ENCODE assay signal across 17 cellular contexts in genomic region chr16:4320571-4321137, GRCh38. TPM values are rescaled to one million over a fixed set of nuclear protein-coding genes. Genes with fewer than 3 reads are reported as not detected.
DNase-seq lines count a peak whose midpoint lies in the region; ATAC-seq and TF ChIP-seq lines count a peak whose summit lies in the region.
"Had no signal": no experiment of that assay in that cellular context is flagged by ENCODE, and none has a peak within 500 bp of the region (broad histone marks: within the 10 kb centered on the region; RNA-seq: fewer than 3 reads in every experiment).

No MANE protein-coding gene starts in this region.

- no TSS peak for BruUV-seq in MCF 10A (replicated peaks; lab: Mats Ljungman, UMichigan)

- H3K27ac ChIP-seq in breast epithelium (peak overlapping the region; percentile 62 to 97), esophagus squamous epithelium (peak overlapping the region; percentile 15 to 98 (median 78)), prostate gland (peak overlapping the region; percentile 81 to 86), upper lobe of right lung (peak overlapping the region; percentile 36)
- H3K27ac ChIP-seq: 22Rv1 had no signal

- peak overlapping the region in 1 of 3 donors; percentile 49 for H3K4me3 ChIP-seq in breast epithelium
- peak overlapping the region in 1 of 4 donors; percentile 35 for H3K4me3 ChIP-seq in esophagus squamous epithelium
- no peak overlapping the region for H3K4me3 ChIP-seq in prostate gland
- no peak overlapping the region for H3K4me3 ChIP-seq in upper lobe of right lung

- no peaks in the 10 kb centered on the region for H3K27me3 Mint-ChIP-seq in MCF 10A (ENCODE audit: insufficient read depth, unreplicated experiment)
- H3K27me3 Mint-ChIP-seq: CD4-positive, CD25-positive, alpha-beta regulatory T cell had no signal

- DNase-seq in breast epithelium (ENCODE audit: low spot score in 2 of 2) (no peak), MCF 10A (ENCODE audit: unreplicated experiment) (no peak), esophagus squamous epithelium (lab: John Stamatoyannopoulos, UW) (no peak), prostate gland (ENCODE audit: low spot score) (no peak), upper lobe of right lung (no peak), middle frontal gyrus (ENCODE audit: extremely low spot score, low spot score) (no peak), AG20443 (ENCODE audit: low spot score) (no peak)
- DNase-seq: activated CD4-positive, alpha-beta T cell treated with anti-CD3 and anti-CD28 coated beads for 1 hour; activated CD8-positive, alpha-beta memory T cell treated with anti-CD3 and anti-CD28 coated beads, Interleukin-2, amount 10 ng/mL, durations not matched to agents 7 days and 5 days; activated effector memory CD4-positive, alpha-beta T cell treated with anti-CD3 and anti-CD28 coated beads, Interleukin-2, amount 50 U/mL, for 16 hours; CD4-positive, CD25-positive, alpha-beta regulatory T cell; NCI-H2029 treated with DMSO at 0.1 percent for 48 hours; NCI-H526 treated with DMSO at 0.1 percent for 48 hours; SK-N-SH had no signal

- ATAC-seq in upper lobe of right lung (no peak), HG03520 (IDR thresholded peaks at IDR 0.05; ENCODE audit: unreplicated experiment) (no peak)
- ATAC-seq: activated CD8-positive, alpha-beta memory T cell treated with anti-CD3 and anti-CD28 coated beads, Interleukin-2, amount 10 ng/mL, durations not matched to agents 7 days and 5 days had no signal

- H3K27ac Mint-ChIP-seq in MCF 10A (ENCODE audit: low read depth, unreplicated experiment) = no peak overlapping the region
- H3K27ac Mint-ChIP-seq: activated CD8-positive, alpha-beta memory T cell treated with anti-CD3 and anti-CD28 coated beads, Interleukin-2, amount 10 ng/mL, durations not matched to agents 7 days and 5 days; CD4-positive, CD25-positive, alpha-beta regulatory T cell had no signal

- CTCF ChIA-PET in MCF 10A (lab: Yijun Ruan, JAX) = interaction anchor here (1.0 to 1.4 kb wide), 5 partner anchors 11 to 66 kb away, joined by 3 to 8 read pairs (median 3); no protein-coding TSS in a partner anchor

- H3K9me3 ChIP-seq in breast epithelium = no peaks in the 10 kb centered on the region
- H3K9me3 ChIP-seq in esophagus squamous epithelium = no peaks in the 10 kb centered on the region
- no peaks in the 10 kb centered on the region for H3K9me3 ChIP-seq in prostate gland
- H3K9me3 ChIP-seq in upper lobe of right lung = no peaks in the 10 kb centered on the region
- H3K9me3 ChIP-seq: SK-N-SH had no signal

- WGBS in esophagus squamous epithelium, 2 donors = 39 to 65% methylated on average over 5 to 6 of the region's 16 CpGs
- WGBS in prostate gland = 28% methylated on average over 16 of the region's 16 CpGs

- H3K4me1 Mint-ChIP-seq in MCF 10A (ENCODE audit: insufficient read depth, unreplicated experiment) = peaks cover 5% of the 10 kb centered on the region

- POLR2A ChIA-PET in MCF 10A (lab: Yijun Ruan, JAX) = no interaction called here

- peaks cover 9% of the 10 kb centered on the region for H3K36me3 Mint-ChIP-seq in MCF 10A (ENCODE audit: insufficient read depth, unreplicated experiment)
- H3K36me3 Mint-ChIP-seq: activated CD8-positive, alpha-beta memory T cell treated with anti-CD3 and anti-CD28 coated beads, Interleukin-2, amount 10 ng/mL, durations not matched to agents 7 days and 5 days; CD4-positive, CD25-positive, alpha-beta regulatory T cell had no signal

- intact Hi-C loops in breast epithelium (cut with DNase I; ENCODE audit: low total_unique reads) (loop anchor here (10.0 kb wide), 1 partner anchor 46 kb away; the partner anchor contains the start of gene TFAP4), MCF 10A (cut with micrococcal nuclease) (no loop called here), esophagus squamous epithelium (cut with DNase I) (no loop called here), prostate gland (cut with DNase I) (no loop called here), upper lobe of right lung (cut with DNase I) (no loop called here)

- H3K36me3 ChIP-seq in breast epithelium (no peaks in the 10 kb centered on the region), esophagus squamous epithelium (no peaks in the 10 kb centered on the region), prostate gland (no peaks in the 10 kb centered on the region), upper lobe of right lung (no peaks in the 10 kb centered on the region)

- TF ChIP-seq POLR2A in breast epithelium (IDR thresholded peaks at IDR 0.05) (no peak), esophagus squamous epithelium (IDR thresholded peaks at IDR 0.05) (no peak), prostate gland (IDR thresholded peaks at IDR 0.05) (no peak)

- TF ChIP-seq CTCF in breast epithelium (IDR thresholded peaks at IDR 0.05) (no peak), MCF 10A (IDR thresholded peaks at IDR 0.05; ENCODE audit: unreplicated experiment) (no peak), esophagus squamous epithelium (IDR thresholded peaks at IDR 0.05) (no peak), prostate gland (IDR thresholded peaks at IDR 0.05) (no peak), upper lobe of right lung (IDR thresholded peaks at IDR 0.05) (no peak)

- no peaks in the 10 kb centered on the region for H3K9me3 Mint-ChIP-seq in MCF 10A (ENCODE audit: unreplicated experiment)
- H3K9me3 Mint-ChIP-seq: CD4-positive, CD25-positive, alpha-beta regulatory T cell; nephron had no signal

- peaks cover 28 to 44% of the 10 kb centered on the region in 2 donors for H3K4me1 ChIP-seq in breast epithelium
- H3K4me1 ChIP-seq in esophagus squamous epithelium = peaks cover 68 to 98% (median 72%) of the 10 kb centered on the region in 3 donors
- H3K4me1 ChIP-seq in prostate gland (replicated peaks) = peaks cover 16% of the 10 kb centered on the region
- peaks cover 68% of the 10 kb centered on the region for H3K4me1 ChIP-seq in upper lobe of right lung

- no peak overlapping the region for H3K4me3 Mint-ChIP-seq in MCF 10A (ENCODE audit: unreplicated experiment)
- H3K4me3 Mint-ChIP-seq: activated CD8-positive, alpha-beta memory T cell treated with anti-CD3 and anti-CD28 coated beads, Interleukin-2, amount 10 ng/mL, durations not matched to agents 7 days and 5 days had no signal

- H3K27me3 ChIP-seq in breast epithelium = no peaks in the 10 kb centered on the region
- H3K27me3 ChIP-seq in esophagus squamous epithelium = peaks cover 0 to 34% (median 0%) of the 10 kb centered on the region in 4 donors
- H3K27me3 ChIP-seq in prostate gland (replicated peaks; ENCODE audit: insufficient read depth) = no peaks in the 10 kb centered on the region
- H3K27me3 ChIP-seq in upper lobe of right lung = no peaks in the 10 kb centered on the region

RNA-seq across cellular contexts. Expression of gene GLIS2, which starts 4.8 kb away (rescaled TPM):
- total RNA-seq in breast epithelium = 1 to 10 TPM in 2 of 3 donors, under 1 TPM in 1; 0.96 to 3.9 (median 1.5) TPM
- 14.7 and 15.8 TPM in 2 replicates for total RNA-seq in MCF 10A (2022)
- total RNA-seq in esophagus squamous epithelium = 1 to 10 TPM in 1 of 4 donors, under 1 TPM in 3; 0.30 to 1.7 (median 0.67) TPM
- total RNA-seq in prostate gland = 10 to 100 TPM in 1 of 2 donors, 1 to 10 TPM in 1; 3.8 to 10.5 TPM
- total RNA-seq in upper lobe of right lung = 34.1 TPM
- total RNA-seq: CD4-positive, CD25-positive, alpha-beta regulatory T cell had no signal

RNA-seq across cellular contexts. Expression of gene PAM16, which starts 30.5 kb away (rescaled TPM):
- total RNA-seq in breast epithelium (10 to 100 TPM; 24.9 to 52.4 (median 49.9) TPM), MCF 10A (2022) (71.8 and 117 TPM in 2 replicates), esophagus squamous epithelium (10 to 100 TPM; 29.5 to 40.8 (median 33.2) TPM), prostate gland (100 to 1,000 TPM in 1 of 2 donors, 10 to 100 TPM in 1; 28.6 to 100 TPM), upper lobe of right lung (41.2 TPM)

RNA-seq across cellular contexts. Expression of gene TFAP4, which starts 47.8 kb away (rescaled TPM):
- total RNA-seq in breast epithelium (1 to 10 TPM; 4.6 to 7.2 (median 6.2) TPM), MCF 10A (2022) (15.5 and 23.9 TPM in 2 replicates), esophagus squamous epithelium (1 to 10 TPM; 5.8 to 9.8 (median 9.3) TPM), prostate gland (10 to 100 TPM in 1 of 2 donors, 1 to 10 TPM in 1; 9.0 to 12.8 TPM), upper lobe of right lung (9.6 TPM)

RNA-seq across cellular contexts. Expression of gene VASN, which starts 51.0 kb away (rescaled TPM):
- total RNA-seq in breast epithelium (10 to 100 TPM; 14.8 to 28.5 (median 16.1) TPM), MCF 10A (2022) (4.0 and 7.1 TPM in 2 replicates), esophagus squamous epithelium (10 to 100 TPM in 3 of 4 donors, 1 to 10 TPM in 1; 9.2 to 20.2 (median 14.2) TPM), prostate gland (10 to 100 TPM; 13.1 to 97.4 TPM), upper lobe of right lung (20.3 TPM)
- total RNA-seq: activated CD8-positive, alpha-beta memory T cell treated with anti-CD3 and anti-CD28 coated beads, Interleukin-2, amount 10 ng/mL, durations not matched to agents 7 days and 5 days had no signal
